Comparison of ENCODE assay signal across 9 cellular contexts in genomic region chr11:63906585-63906984, GRCh38. TPM values are rescaled to one million over a fixed set of nuclear protein-coding genes. Genes with fewer than 3 reads are reported as not detected.
DNase-seq lines count a peak whose midpoint lies in the region; ATAC-seq and TF ChIP-seq lines count a peak whose summit lies in the region.
"Had no signal": no experiment of that assay in that cellular context is flagged by ENCODE, and none has a peak within 500 bp of the region (broad histone marks: within the 10 kb centered on the region; RNA-seq: fewer than 3 reads in every experiment).

No MANE protein-coding gene starts in this region.

- H3K27ac Mint-ChIP-seq in CD4-positive, alpha-beta memory T cell, result peak overlapping the region in 4 of 7 donors; percentile 7 to 67 (median 38)
- H3K27ac Mint-ChIP-seq in activated naive CD4-positive, alpha-beta T cell treated with anti-CD3 and anti-CD28 coated beads for 36 hours, result no peak overlapping the region

- H3K27ac ChIP-seq in CD4-positive, alpha-beta memory T cell (ENCODE audit: low read depth, low read length), result no peak overlapping the region
- H3K27ac ChIP-seq in OCI-LY1 (ENCODE audit: low read depth, low read length, poor library complexity, severe bottlenecking), result no peak overlapping the region
- no peak overlapping the region for H3K27ac ChIP-seq in testis
- H3K27ac ChIP-seq: pancreas had no signal

- no peaks in the 10 kb centered on the region for H3K79me2 ChIP-seq in OCI-LY1 (ENCODE audit: insufficient read depth, low read length)

- H3K4me1 Mint-ChIP-seq in CD4-positive, alpha-beta memory T cell, result peaks cover 0 to 4% (median 3%) of the 10 kb centered on the region in 4 donors
- H3K4me1 Mint-ChIP-seq in activated naive CD4-positive, alpha-beta T cell treated with anti-CD3 and anti-CD28 coated beads for 36 hours (ENCODE audit: low read depth), result no peaks in the 10 kb centered on the region

- TF ChIP-seq CTCF in OCI-LY1 (IDR thresholded peaks at IDR 0.05; ENCODE audit: low read length) (peak; percentile 17; the same call in 1 of the 2 replicates), mucosa of descending colon (IDR thresholded peaks at IDR 0.05) (no peak), testis (IDR thresholded peaks at IDR 0.05) (peak in 1 of 3 experiments; percentile 12)

- no peak overlapping the region for H3K4me3 ChIP-seq in CD4-positive, alpha-beta memory T cell (ENCODE audit: low read length in 2 of 2)
- H3K4me3 ChIP-seq in OCI-LY1 (ENCODE audit: low read depth, low read length, poor library complexity, severe bottlenecking) (no peak overlapping the region), mucosa of descending colon (no peak overlapping the region), testis (no peak overlapping the region)
- H3K4me3 ChIP-seq: pancreas had no signal

- no peaks in the 10 kb centered on the region for H3K4me1 ChIP-seq in CD4-positive, alpha-beta memory T cell (ENCODE audit: insufficient read depth, low read length)
- H3K4me1 ChIP-seq in OCI-LY1 (ENCODE audit: insufficient read depth, low read length, severe bottlenecking) (no peaks in the 10 kb centered on the region), mucosa of descending colon (ENCODE audit: low read depth) (no peaks in the 10 kb centered on the region), testis (peaks cover 41% of the 10 kb centered on the region)
- H3K4me1 ChIP-seq: pancreas had no signal

- ATAC-seq in mucosa of descending colon, result peak; percentile 16
- no peak for ATAC-seq in HG02623 (IDR thresholded peaks at IDR 0.05; ENCODE audit: unreplicated experiment)

- TF ChIP-seq POLR2A in testis (IDR thresholded peaks at IDR 0.05), result no peak

- H3K9ac ChIP-seq in OCI-LY1 (ENCODE audit: low read length), result no peak overlapping the region

- no peaks in the 10 kb centered on the region for H3K9me3 Mint-ChIP-seq in CD4-positive, alpha-beta memory T cell
- H3K9me3 Mint-ChIP-seq in activated naive CD4-positive, alpha-beta T cell treated with anti-CD3 and anti-CD28 coated beads for 36 hours, result no peaks in the 10 kb centered on the region

- CTCF ChIA-PET in CD4-positive, alpha-beta memory T cell (lab: Charles Lee; ENCODE audit: partially characterized antibody), result interaction anchor here (0.7 to 3.1 kb wide), 10 partner anchors 9 to 73 kb away, joined by 3 to 64 read pairs (median 6); partner anchors contain the start of gene MARK2
- CTCF ChIA-PET in activated naive CD4-positive, alpha-beta T cell treated with anti-CD3 and anti-CD28 coated beads for 36 hours (lab: Charles Lee), result interaction anchor here (0.6 to 1.9 kb wide), 14 partner anchors 11 to 269 kb away, joined by 3 to 19 read pairs (median 3); partner anchors contain the start of gene RCOR2

- no peaks in the 10 kb centered on the region for H3K27me3 Mint-ChIP-seq in CD4-positive, alpha-beta memory T cell
- no peaks in the 10 kb centered on the region for H3K27me3 Mint-ChIP-seq in activated naive CD4-positive, alpha-beta T cell treated with anti-CD3 and anti-CD28 coated beads for 36 hours (ENCODE audit: low read depth)

- no peaks in the 10 kb centered on the region for H3K9me2 ChIP-seq in OCI-LY1 (ENCODE audit: low read depth, low read length)

- WGBS in testis, 2 donors, result 90 to 93% methylated on average over 7 of the region's 7 CpGs

- no peaks in the 10 kb centered on the region for H3K9me3 ChIP-seq in CD4-positive, alpha-beta memory T cell (ENCODE audit: control insufficient read depth in 1 of 2, low read length in 2 of 2)
- no peaks in the 10 kb centered on the region for H3K9me3 ChIP-seq in OCI-LY1 (ENCODE audit: low read length)
- no peaks in the 10 kb centered on the region for H3K9me3 ChIP-seq in mucosa of descending colon
- no peaks in the 10 kb centered on the region for H3K9me3 ChIP-seq in testis
- H3K9me3 ChIP-seq: pancreas had no signal

- H3F3A ChIP-seq in OCI-LY1 (ENCODE audit: insufficient read depth, low read length), result no peaks in the 10 kb centered on the region

- H3K27me3 ChIP-seq in CD4-positive, alpha-beta memory T cell (ENCODE audit: insufficient read depth, low read length), result no peaks in the 10 kb centered on the region
- H3K27me3 ChIP-seq in OCI-LY1 (ENCODE audit: insufficient read depth, low read length), result no peaks in the 10 kb centered on the region
- no peaks in the 10 kb centered on the region for H3K27me3 ChIP-seq in testis
- H3K27me3 ChIP-seq: pancreas had no signal

- no peak overlapping the region for H3K4me3 Mint-ChIP-seq in CD4-positive, alpha-beta memory T cell
- H3K4me3 Mint-ChIP-seq in activated naive CD4-positive, alpha-beta T cell treated with anti-CD3 and anti-CD28 coated beads for 36 hours, result no peak overlapping the region

- no peak overlapping the region for H3K4me2 ChIP-seq in OCI-LY1 (ENCODE audit: low read length)

- H2AFZ ChIP-seq in OCI-LY1 (ENCODE audit: low read length), result no peak overlapping the region

- intact Hi-C loops in CD4-positive, alpha-beta memory T cell (cut with micrococcal nuclease), result loop anchor here (1.0 to 5.0 kb wide), 2 partner anchors 41 to 69 kb away; no protein-coding TSS in a partner anchor
- intact Hi-C loops in activated naive CD4-positive, alpha-beta T cell treated with anti-CD3 and anti-CD28 coated beads for 36 hours (cut with micrococcal nuclease), result loop anchor here (1.0 to 2.0 kb wide), 2 partner anchors 69 to 138 kb away; partner anchors contain the start of gene ZFTA
- intact Hi-C loops in mucosa of descending colon (cut with DNase I, micrococcal nuclease) (no loop called here), testis (cut with DNase I; ENCODE audit: low total_unique reads) (no loop called here)

- peak; percentile 45 to 52 (median 49) for DNase-seq in CD4-positive, alpha-beta memory T cell
- peak; percentile 65 for DNase-seq in activated naive CD4-positive, alpha-beta T cell treated with anti-CD3 and anti-CD28 coated beads for 36 hours
- DNase-seq in mucosa of descending colon (peak in 2 of 3 donors; percentile 51 to 65), ecto neural progenitor cell (ENCODE audit: low spot score) (no peak), inferior parietal cortex (ENCODE audit: extremely low spot score) (no peak), testis (no peak)
- DNase-seq: pancreas had no signal

- peaks cover 61% of the 10 kb centered on the region for H3K36me3 ChIP-seq in CD4-positive, alpha-beta memory T cell (ENCODE audit: insufficient read depth, low read length)
- peaks cover 68% of the 10 kb centered on the region for H3K36me3 ChIP-seq in OCI-LY1 (ENCODE audit: insufficient read depth, low read length)
- H3K36me3 ChIP-seq in mucosa of descending colon (ENCODE audit: low read depth), result peaks cover 24% of the 10 kb centered on the region
- H3K36me3 ChIP-seq in testis (ENCODE audit: low read depth, missing control alignments), result no peaks in the 10 kb centered on the region

- H3K36me3 Mint-ChIP-seq in CD4-positive, alpha-beta memory T cell, result peaks cover 34 to 60% of the 10 kb centered on the region in 2 donors
- peaks cover 15% of the 10 kb centered on the region for H3K36me3 Mint-ChIP-seq in activated naive CD4-positive, alpha-beta T cell treated with anti-CD3 and anti-CD28 coated beads for 36 hours (ENCODE audit: low read depth)

- H4K20me1 ChIP-seq in OCI-LY1 (ENCODE audit: insufficient read depth, low read length), result no peaks in the 10 kb centered on the region

- POLR2A ChIA-PET in CD4-positive, alpha-beta memory T cell (lab: Charles Lee; ENCODE audit: partially characterized antibody), result interaction anchor here (0.7 to 2.2 kb wide), 6 partner anchors 11 to 68 kb away, joined by 3 to 25 read pairs (median 4); partner anchors contain the start of genes MARK2 and RCOR2

RNA-seq across cellular contexts. Expression of gene RCOR2, which starts 10.4 kb away (rescaled TPM):
- total RNA-seq in CD4-positive, alpha-beta memory T cell, result not detected
- not detected for polyA plus RNA-seq in CD4-positive, alpha-beta memory T cell
- under 1 TPM; 0.17 to 0.19 TPM for total RNA-seq in activated naive CD4-positive, alpha-beta T cell treated with anti-CD3 and anti-CD28 coated beads for 36 hours
- total RNA-seq in mucosa of descending colon, result 1 to 10 TPM; 1.2 to 3.7 (median 1.6) TPM
- 1 to 10 TPM; 3.9 to 6.3 TPM for total RNA-seq in testis
- 7.9 TPM for polyA plus RNA-seq in testis (ENCODE audit: insufficient read depth, low read depth, low replicate concordance)

RNA-seq across cellular contexts. Expression of gene NAA40, which starts 32.2 kb away (rescaled TPM):
- total RNA-seq in CD4-positive, alpha-beta memory T cell, result 10 to 100 TPM; 24.2 to 24.8 TPM
- 1 to 10 TPM; 6.1 to 9.9 TPM for polyA plus RNA-seq in CD4-positive, alpha-beta memory T cell
- 10 to 100 TPM; 10.3 to 13.2 TPM for total RNA-seq in activated naive CD4-positive, alpha-beta T cell treated with anti-CD3 and anti-CD28 coated beads for 36 hours
- total RNA-seq in mucosa of descending colon (10 to 100 TPM; 18.7 to 43.6 (median 23.4) TPM), testis (10 to 100 TPM; 44.8 to 57.5 TPM)
- 49.7 TPM for polyA plus RNA-seq in testis (ENCODE audit: insufficient read depth, low read depth, low replicate concordance)

Comparison
In these comparisons a context has a peak if more than half of its experiments do, and no peak if none do; other contexts are left out.
1. DNase-seq: peak in CD4-positive, alpha-beta memory T cell (5 of 5), activated naive CD4-positive, alpha-beta T cell treated with anti-CD3 and anti-CD28 coated beads for 36 hours (single experiment) and mucosa of descending colon (2 of 3); none in ecto neural progenitor cell (single experiment), inferior parietal cortex (single experiment) and testis (single experiment).
2. intact Hi-C loops: an anchor here in CD4-positive, alpha-beta memory T cell (1.0 to 5.0 kb wide) and activated naive CD4-positive, alpha-beta T cell treated with anti-CD3 and anti-CD28 coated beads for 36 hours (1.0 to 2.0 kb wide); none called in mucosa of descending colon and testis.